Comparison of ENCODE assay signal across 22 cellular contexts in the genomic region with DNA sequence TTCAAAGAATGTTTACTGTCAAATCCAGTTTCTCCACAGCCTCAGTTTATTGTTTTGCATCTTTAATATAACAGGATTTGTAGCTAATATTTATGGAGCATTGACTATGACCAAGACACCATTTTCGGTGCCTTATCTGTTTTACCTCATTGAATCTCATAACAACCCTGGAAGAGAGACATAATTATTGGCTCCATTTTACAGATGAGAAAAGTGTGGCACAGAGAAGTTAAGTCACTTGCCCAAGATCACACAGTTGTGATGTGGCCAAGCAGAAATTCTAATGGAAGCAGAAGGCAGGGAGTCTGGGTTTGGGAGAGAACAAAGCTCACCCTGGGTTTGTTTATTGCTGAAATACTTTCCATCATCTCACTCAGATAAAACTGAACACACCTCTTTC.
"Had no signal": no experiment of that assay in that cellular context is flagged by ENCODE, and none has a peak within 500 bp of the region (broad histone marks: within the 10 kb centered on the region; RNA-seq: fewer than 3 reads in every experiment).

No MANE protein-coding gene starts in this region.

- H3K27ac ChIP-seq: dorsolateral prefrontal cortex, gastrocnemius medialis, testis had no signal

- H3K27ac Mint-ChIP-seq: activated CD4-positive, alpha-beta memory T cell treated with anti-CD3 and anti-CD28 coated beads for 36 hours; activated CD4-positive, alpha-beta T cell treated with anti-CD3 and anti-CD28 coated beads, Interleukin-2, amount 10 ng/mL, durations not matched to agents 24 days and 14 days; activated naive CD4-positive, alpha-beta T cell treated with anti-CD3 and anti-CD28 coated beads, Interleukin-2, amount 10 ng/mL, durations not matched to agents 7 days and 5 days; T-helper 17 cell had no signal

- DNase-seq: activated CD4-positive, alpha-beta memory T cell treated with anti-CD3 and anti-CD28 coated beads for 36 hours; activated CD4-positive, alpha-beta T cell treated with anti-CD3 and anti-CD28 coated beads, Interleukin-2, amount 10 ng/mL, durations not matched to agents 24 days and 14 days; activated CD4-positive, CD25-positive, alpha-beta regulatory T cell treated with anti-CD3 and anti-CD28 coated beads, Interleukin-2, amount 50 U/mL, for 72 hours; activated CD8-positive, alpha-beta memory T cell treated with anti-CD3 and anti-CD28 coated beads, Interleukin-2, amount 50 U/mL, for 4 hours; activated gamma-delta T cell; activated naive CD4-positive, alpha-beta T cell treated with anti-CD3 and anti-CD28 coated beads, Interleukin-2, amount 10 ng/mL, durations not matched to agents 7 days and 5 days; activated T-cell treated with anti-CD3 and anti-CD28 coated beads, Interleukin-2, amount 50 U/mL, for 1 hour; amygdala; dorsolateral prefrontal cortex; effector memory CD4-positive, alpha-beta T cell; gastrocnemius medialis; glutamatergic neuron; left cardiac atrium; left ventricle myocardium superior; naive thymus-derived CD8-positive, alpha-beta T cell; right cardiac atrium; stimulated activated CD4-positive, alpha-beta T cell treated with anti-CD3 and anti-CD28 coated beads, Interleukin-2, amount 100 ng/mL, for 48 hours; stimulated activated naive CD8-positive, alpha-beta T cell treated with anti-CD3 and anti-CD28 coated beads, Interleukin-15, Interleukin-2, amounts not matched to agents 100 U/mL and 50 U/mL, for 24 hours; T-helper 17 cell; T1000; testis; transverse colon had no signal

- H3K9me3 Mint-ChIP-seq: activated CD4-positive, alpha-beta memory T cell treated with anti-CD3 and anti-CD28 coated beads for 36 hours; activated CD4-positive, alpha-beta T cell treated with anti-CD3 and anti-CD28 coated beads, Interleukin-2, amount 10 ng/mL, durations not matched to agents 24 days and 14 days; activated naive CD4-positive, alpha-beta T cell treated with anti-CD3 and anti-CD28 coated beads, Interleukin-2, amount 10 ng/mL, durations not matched to agents 7 days and 5 days; naive thymus-derived CD8-positive, alpha-beta T cell had no signal

- H3K9me3 ChIP-seq: gastrocnemius medialis, testis, transverse colon had no signal

- H3K4me3 ChIP-seq: testis had no signal

- H3K36me3 Mint-ChIP-seq: activated CD4-positive, alpha-beta memory T cell treated with anti-CD3 and anti-CD28 coated beads for 36 hours; activated naive CD4-positive, alpha-beta T cell treated with anti-CD3 and anti-CD28 coated beads, Interleukin-2, amount 10 ng/mL, durations not matched to agents 7 days and 5 days; naive thymus-derived CD8-positive, alpha-beta T cell had no signal

- H3K27me3 ChIP-seq: gastrocnemius medialis, testis had no signal

- ATAC-seq: gastrocnemius medialis; left cardiac atrium; left ventricle myocardium superior; naive thymus-derived CD8-positive, alpha-beta T cell; right cardiac atrium; stimulated activated naive CD8-positive, alpha-beta T cell treated with anti-CD3 and anti-CD28 coated beads, Interleukin-15, Interleukin-2, amounts not matched to agents 100 U/mL and 50 U/mL, for 24 hours; T-helper 17 cell had no signal

- H3K4me3 Mint-ChIP-seq: activated CD4-positive, alpha-beta memory T cell treated with anti-CD3 and anti-CD28 coated beads for 36 hours; activated CD4-positive, alpha-beta T cell treated with anti-CD3 and anti-CD28 coated beads, Interleukin-2, amount 10 ng/mL, durations not matched to agents 24 days and 14 days; activated naive CD4-positive, alpha-beta T cell treated with anti-CD3 and anti-CD28 coated beads, Interleukin-2, amount 10 ng/mL, durations not matched to agents 7 days and 5 days; T-helper 17 cell had no signal

- H3K36me3 ChIP-seq: gastrocnemius medialis, transverse colon had no signal
